ENCODE assay signal across 8 cellular contexts in the genomic region with DNA sequence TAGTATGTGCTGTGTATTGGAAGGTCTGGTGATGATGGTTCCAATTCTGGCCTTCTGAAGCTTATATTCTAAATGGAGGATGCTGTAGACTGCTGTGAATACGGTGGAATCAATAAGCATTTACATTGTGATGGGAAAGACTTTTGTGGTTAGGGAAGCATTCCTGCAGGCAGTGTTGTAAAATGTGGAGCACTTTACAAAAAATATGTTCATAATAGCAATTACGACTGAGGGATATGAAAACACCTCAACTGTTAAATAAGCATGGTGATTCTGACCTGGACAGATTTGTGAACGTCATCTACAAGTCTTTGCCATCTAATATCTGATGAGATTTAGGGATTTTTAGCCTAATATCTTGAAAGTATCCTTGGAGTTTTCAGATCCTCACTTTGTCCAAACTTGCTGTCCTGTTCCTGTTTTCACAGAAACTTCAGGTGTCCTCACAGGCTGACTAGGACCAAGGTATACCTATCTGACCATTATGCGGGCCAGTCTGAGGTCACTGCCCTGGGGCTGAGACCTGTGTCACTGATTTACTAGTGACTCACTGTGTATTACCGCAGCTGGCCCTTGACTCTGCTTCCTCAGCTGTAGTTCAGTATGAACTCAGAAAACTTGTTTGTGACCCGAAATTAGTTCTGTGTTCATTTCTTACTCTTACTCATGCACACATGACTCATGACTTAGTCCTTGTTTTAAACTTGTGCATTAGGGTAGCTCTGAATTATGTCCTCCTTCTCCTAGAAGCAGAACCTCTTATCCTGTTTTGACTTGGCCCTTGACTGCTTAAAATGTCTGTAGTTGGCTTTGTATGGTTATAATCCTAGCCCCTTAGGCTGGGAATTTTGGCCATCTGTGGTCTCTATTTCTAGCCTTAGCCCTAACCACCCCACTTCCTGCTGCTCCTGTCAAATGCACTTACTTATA.
A peak's percentile ranks its signal among the peaks of the same experiment; 100 is the strongest.
DNase-seq lines count a peak whose midpoint lies in the region; ATAC-seq, FAIRE-seq and TF ChIP-seq lines count a peak whose summit lies in the region.

No MANE protein-coding gene starts in this region.

- H3K4me3 Mint-ChIP-seq in stimulated activated effector memory CD8-positive, alpha-beta T cell treated with anti-CD3 and anti-CD28 coated beads, Interleukin-12 subunit alpha, Interleukin-12 subunit beta, amount 100 ng/mL, for 72 hours, result peak overlapping the region; percentile 6

- FAIRE-seq in GM19239 (lab: Jason Lieb, UNC), result peak; percentile 99

- H3K36me3 Mint-ChIP-seq in stimulated activated effector memory CD8-positive, alpha-beta T cell treated with anti-CD3 and anti-CD28 coated beads, Interleukin-12 subunit alpha, Interleukin-12 subunit beta, amount 100 ng/mL, for 72 hours, result peaks cover 3% of the 10 kb centered on the region

- in situ Hi-C loops in Caki2 (cut with HindIII; ENCODE audit: low pct_unique_long_range_greater_than_20kb, low sequenced_read_pairs), result no loop called here

- peak; percentile 97 for DNase-seq in Caki2 (ENCODE audit: low read depth)
- DNase-seq in GM19239 (ENCODE audit: insufficient read length, low spot score), result peak; percentile 37
- peak; percentile 80 to 96 for DNase-seq in SW 1271 (lab: John Stamatoyannopoulos, UW)
- peak; percentile 90 to 96 for DNase-seq in foreskin keratinocyte
- peak; percentile 8 to 68 for DNase-seq in stimulated activated effector memory CD8-positive, alpha-beta T cell treated with anti-CD3 and anti-CD28 coated beads, Interleukin-12 subunit alpha, Interleukin-12 subunit beta, amount 100 ng/mL, for 72 hours (ENCODE audit: low spot score in 2 of 2)
- no peak for DNase-seq in NCI-H1105 (lab: John Stamatoyannopoulos, UW)
- DNase-seq in cerebellar nuclear complex (lab: John Stamatoyannopoulos, UW), result no peak

- peak; percentile 97 for ATAC-seq in HG03135 (IDR thresholded peaks at IDR 0.05; ENCODE audit: unreplicated experiment)
- ATAC-seq in foreskin keratinocyte, result peak; percentile 98
- ATAC-seq in stimulated activated effector memory CD8-positive, alpha-beta T cell treated with anti-CD3 and anti-CD28 coated beads, Interleukin-12 subunit alpha, Interleukin-12 subunit beta, amount 100 ng/mL, for 72 hours, result peak; percentile 99

- TF ChIP-seq CTCF in foreskin keratinocyte (conservative IDR thresholded peaks at IDR 0.05), result no peak

- peaks cover 8% of the 10 kb centered on the region for H3K9me3 Mint-ChIP-seq in stimulated activated effector memory CD8-positive, alpha-beta T cell treated with anti-CD3 and anti-CD28 coated beads, Interleukin-12 subunit alpha, Interleukin-12 subunit beta, amount 100 ng/mL, for 72 hours

- peak overlapping the region; percentile 33 for H3K27ac Mint-ChIP-seq in stimulated activated effector memory CD8-positive, alpha-beta T cell treated with anti-CD3 and anti-CD28 coated beads, Interleukin-12 subunit alpha, Interleukin-12 subunit beta, amount 100 ng/mL, for 72 hours

- H3K27ac ChIP-seq in foreskin keratinocyte, result peak overlapping the region; percentile 48

- no peaks in the 10 kb centered on the region for H3K27me3 ChIP-seq in foreskin keratinocyte

- H3K4me1 Mint-ChIP-seq in stimulated activated effector memory CD8-positive, alpha-beta T cell treated with anti-CD3 and anti-CD28 coated beads, Interleukin-12 subunit alpha, Interleukin-12 subunit beta, amount 100 ng/mL, for 72 hours, result peaks cover 19% of the 10 kb centered on the region

- peaks cover 17% of the 10 kb centered on the region for H3K4me1 ChIP-seq in foreskin keratinocyte

Comparison
In these comparisons a context has a peak if more than half of its experiments do, and no peak if none do; other contexts are left out.
1. DNase-seq: peak in Caki2 (single experiment), GM19239 (single experiment), SW 1271 (2 of 2), foreskin keratinocyte (2 of 2) and stimulated activated effector memory CD8-positive, alpha-beta T cell treated with anti-CD3 and anti-CD28 coated beads, Interleukin-12 subunit alpha, Interleukin-12 subunit beta, amount 100 ng/mL, for 72 hours (2 of 2); none in NCI-H1105 (single experiment) and cerebellar nuclear complex (0 of 2).
2. Peak in every context shown above with its lines, with median percentiles within 50 percentile points of each other: ATAC-seq.